In the genomic region with DNA sequence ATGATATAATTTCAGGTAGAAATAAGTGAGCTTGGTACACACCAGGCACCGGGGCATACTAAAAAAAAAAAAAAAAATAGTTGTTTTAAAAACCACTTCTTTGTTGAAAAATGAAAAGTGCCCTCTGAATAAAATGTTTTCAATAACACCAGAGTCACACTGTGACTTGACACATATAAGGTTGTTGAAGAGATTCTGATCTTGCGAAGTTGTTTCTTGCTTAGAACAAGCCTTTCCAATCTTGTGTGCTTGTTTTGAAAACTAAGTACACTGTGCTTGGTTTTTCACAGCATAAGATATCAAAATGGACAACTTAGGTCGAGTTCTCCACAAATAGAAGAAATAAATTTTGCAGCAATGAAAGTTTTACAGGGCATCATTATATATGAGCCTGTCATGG, we compare ENCODE assay signal across 39 cellular contexts. TPM values are rescaled to one million over a fixed set of nuclear protein-coding genes. Genes with fewer than 3 reads are reported as not detected.
"Had no signal": no experiment of that assay in that cellular context is flagged by ENCODE, and none has a peak within 500 bp of the region (broad histone marks: within the 10 kb centered on the region; RNA-seq: fewer than 3 reads in every experiment).

No MANE protein-coding gene starts in this region.

- H3K9me3 ChIP-seq: ascending aorta, body of pancreas, breast epithelium had no signal

- H3K36me3 Mint-ChIP-seq: activated naive CD4-positive, alpha-beta T cell treated with anti-CD3 and anti-CD28 coated beads, Interleukin-2, amount 10 ng/mL, durations not matched to agents 7 days and 5 days; activated naive CD4-positive, alpha-beta T cell treated with anti-CD3 and anti-CD28 coated beads, Interleukin-2, amount 50 U/mL, for 24 hours; activated naive CD4-positive, alpha-beta T cell treated with anti-CD3 and anti-CD28 coated beads, Interleukin-2, amount 50 U/mL, for 72 hours; activated naive CD8-positive, alpha-beta T cell; activated naive CD8-positive, alpha-beta T cell treated with anti-CD3 and anti-CD28 coated beads for 36 hours; activated naive CD8-positive, alpha-beta T cell treated with anti-CD3 and anti-CD28 coated beads, Interleukin-2, amount 10 ng/mL, durations not matched to agents 7 days and 5 days had no signal

- H3K4me1 ChIP-seq: breast epithelium had no signal

- H3K27ac Mint-ChIP-seq: activated naive CD4-positive, alpha-beta T cell treated with anti-CD3 and anti-CD28 coated beads for 36 hours; activated naive CD4-positive, alpha-beta T cell treated with anti-CD3 and anti-CD28 coated beads, Interleukin-2, amount 10 ng/mL, durations not matched to agents 7 days and 5 days; activated naive CD4-positive, alpha-beta T cell treated with anti-CD3 and anti-CD28 coated beads, Interleukin-2, amount 50 U/mL, for 24 hours; activated naive CD4-positive, alpha-beta T cell treated with anti-CD3 and anti-CD28 coated beads, Interleukin-2, amount 50 U/mL, for 72 hours; activated naive CD8-positive, alpha-beta T cell; activated naive CD8-positive, alpha-beta T cell treated with anti-CD3 and anti-CD28 coated beads for 36 hours; activated naive CD8-positive, alpha-beta T cell treated with anti-CD3 and anti-CD28 coated beads, Interleukin-2, amount 10 ng/mL, durations not matched to agents 7 days and 5 days; activated naive CD8-positive, alpha-beta T cell treated with anti-CD3 and anti-CD28 coated beads, Interleukin-2, amount 50 U/mL, for 24 hours; activated T-cell treated with anti-CD3 and anti-CD28 coated beads, Interleukin-2, amount 50 U/mL, for 24 hours; activated T-cell treated with anti-CD3 and anti-CD28 coated beads, Interleukin-2, amount 50 U/mL, for 72 hours; activated T-helper 1 cell treated with anti-CD3 and anti-CD28 coated beads, Interleukin-12 subunit alpha, Interleukin-12 subunit beta, Interleukin-2, Interleukin-4 antibody, amounts not matched to agents 30 ng/mL and 10 ng/mL and 1 ng/mL, durations not matched to agents 14 hours and 24 hours and 36 hours; activated T-helper 17 cell treated with anti-CD3 and anti-CD28 coated beads, Interleukin-2, amount 50 U/mL, for 72 hours; activated T-helper 2 cell treated with anti-CD3 and anti-CD28 coated beads, Interferon-gamma antibody, Interleukin-2, Interleukin-4, amounts not matched to agents 10 μg/mL and 5 μg/mL and 100 μg/mL, durations not matched to agents 14 hours and 24 hours and 36 hours; brain had no signal

- DNase-seq: activated effector memory CD4-positive, alpha-beta T cell treated with anti-CD3 and anti-CD28 coated beads, Interleukin-2, amount 50 U/mL, for 16 hours; activated effector memory CD4-positive, alpha-beta T cell treated with Interleukin-2 at 50 U/mL for 16 hours; activated gamma-delta T cell; activated gamma-delta T cell treated with Interleukin-2 at 50 U/mL for 16 hours; activated naive CD4-positive, alpha-beta T cell; activated naive CD4-positive, alpha-beta T cell treated with anti-CD3 and anti-CD28 coated beads for 36 hours; activated naive CD4-positive, alpha-beta T cell treated with anti-CD3 and anti-CD28 coated beads, Interleukin-2, amount 10 ng/mL, durations not matched to agents 7 days and 5 days; activated naive CD4-positive, alpha-beta T cell treated with anti-CD3 and anti-CD28 coated beads, Interleukin-2, amount 50 U/mL, for 16 hours; activated naive CD4-positive, alpha-beta T cell treated with Interleukin-2 at 50 U/mL for 16 hours; activated naive CD8-positive, alpha-beta T cell treated with anti-CD3 and anti-CD28 coated beads for 36 hours; activated naive CD8-positive, alpha-beta T cell treated with anti-CD3 and anti-CD28 coated beads, Interleukin-2, amount 10 ng/mL, durations not matched to agents 7 days and 5 days; activated naive CD8-positive, alpha-beta T cell treated with anti-CD3 and anti-CD28 coated beads, Interleukin-2, amount 50 U/mL, for 24 hours; activated T-cell treated with anti-CD3 and anti-CD28 coated beads for 4 hours; activated T-cell treated with anti-CD3 and anti-CD28 coated beads, Interleukin-2, amount 50 U/mL, for 1 hour; activated T-cell treated with anti-CD3 and anti-CD28 coated beads, Interleukin-2, amount 50 U/mL, for 24 hours; activated T-cell treated with anti-CD3 and anti-CD28 coated beads, Interleukin-2, amount 50 U/mL, for 4 hours; activated T-cell treated with anti-CD3 and anti-CD28 coated beads, Interleukin-2, amount 50 U/mL, for 48 hours; activated T-cell treated with anti-CD3 and anti-CD28 coated beads, Interleukin-2, amount 50 U/mL, for 72 hours; adrenal gland; amniotic stem cell; amygdala; anterior cingulate cortex; aorta; body of pancreas; brain microvascular endothelial cell; caudate nucleus; central memory CD4-positive, alpha-beta T cell; cerebellar nuclear complex had no signal

- H3K27ac ChIP-seq: adrenal gland, ascending aorta, body of pancreas, brain microvascular endothelial cell, breast epithelium, cardiac muscle cell had no signal

- H3K9me3 Mint-ChIP-seq: activated naive CD4-positive, alpha-beta T cell treated with anti-CD3 and anti-CD28 coated beads for 36 hours; activated naive CD4-positive, alpha-beta T cell treated with anti-CD3 and anti-CD28 coated beads, Interleukin-2, amount 10 ng/mL, durations not matched to agents 7 days and 5 days; activated naive CD4-positive, alpha-beta T cell treated with anti-CD3 and anti-CD28 coated beads, Interleukin-2, amount 50 U/mL, for 24 hours; activated naive CD8-positive, alpha-beta T cell treated with anti-CD3 and anti-CD28 coated beads for 36 hours; activated naive CD8-positive, alpha-beta T cell treated with anti-CD3 and anti-CD28 coated beads, Interleukin-2, amount 10 ng/mL, durations not matched to agents 7 days and 5 days; activated naive CD8-positive, alpha-beta T cell treated with anti-CD3 and anti-CD28 coated beads, Interleukin-2, amount 50 U/mL, for 24 hours; activated T-cell treated with anti-CD3 and anti-CD28 coated beads, Interleukin-2, amount 50 U/mL, for 24 hours; activated T-cell treated with anti-CD3 and anti-CD28 coated beads, Interleukin-2, amount 50 U/mL, for 4 hours; activated T-cell treated with anti-CD3 and anti-CD28 coated beads, Interleukin-2, amount 50 U/mL, for 72 hours; activated T-helper 1 cell treated with anti-CD3 and anti-CD28 coated beads, Interleukin-12 subunit alpha, Interleukin-12 subunit beta, Interleukin-2, Interleukin-4 antibody, amounts not matched to agents 30 ng/mL and 10 ng/mL and 1 ng/mL, durations not matched to agents 14 hours and 24 hours and 36 hours; activated T-helper 17 cell treated with anti-CD3 and anti-CD28 coated beads, Interleukin-2, amount 50 U/mL, for 72 hours; activated T-helper 2 cell treated with anti-CD3 and anti-CD28 coated beads, Interferon-gamma antibody, Interleukin-2, Interleukin-4, amounts not matched to agents 10 μg/mL and 5 μg/mL and 100 μg/mL, durations not matched to agents 14 hours and 24 hours and 36 hours; central memory CD8-positive, alpha-beta T cell had no signal

- H3K36me3 ChIP-seq: adrenal gland, ascending aorta, brain microvascular endothelial cell, breast epithelium, cardiac muscle cell had no signal

- H3K4me3 ChIP-seq: adrenal gland, ascending aorta, body of pancreas, breast epithelium, cardiac muscle cell had no signal

- ATAC-seq: activated naive CD4-positive, alpha-beta T cell treated with anti-CD3 and anti-CD28 coated beads, Interleukin-2, amount 50 U/mL, for 72 hours; activated naive CD8-positive, alpha-beta T cell treated with anti-CD3 and anti-CD28 coated beads, Interleukin-2, amount 50 U/mL, for 24 hours; activated T-cell treated with anti-CD3 and anti-CD28 coated beads, Interleukin-2, amount 50 U/mL, for 4 hours; activated T-cell treated with anti-CD3 and anti-CD28 coated beads, Interleukin-2, amount 50 U/mL, for 72 hours; activated T-helper 17 cell treated with anti-CD3 and anti-CD28 coated beads, Interleukin-2, amount 50 U/mL, for 72 hours; body of pancreas had no signal

- H3K27me3 Mint-ChIP-seq: activated naive CD4-positive, alpha-beta T cell treated with anti-CD3 and anti-CD28 coated beads, Interleukin-2, amount 10 ng/mL, durations not matched to agents 7 days and 5 days; activated naive CD4-positive, alpha-beta T cell treated with anti-CD3 and anti-CD28 coated beads, Interleukin-2, amount 50 U/mL, for 24 hours; activated naive CD8-positive, alpha-beta T cell; activated naive CD8-positive, alpha-beta T cell treated with anti-CD3 and anti-CD28 coated beads for 36 hours; activated naive CD8-positive, alpha-beta T cell treated with anti-CD3 and anti-CD28 coated beads, Interleukin-2, amount 10 ng/mL, durations not matched to agents 7 days and 5 days; activated naive CD8-positive, alpha-beta T cell treated with anti-CD3 and anti-CD28 coated beads, Interleukin-2, amount 50 U/mL, for 24 hours; activated T-cell treated with anti-CD3 and anti-CD28 coated beads, Interleukin-2, amount 50 U/mL, for 24 hours; brain; central memory CD8-positive, alpha-beta T cell had no signal

- H3K4me1 Mint-ChIP-seq: activated naive CD4-positive, alpha-beta T cell treated with anti-CD3 and anti-CD28 coated beads, Interleukin-2, amount 10 ng/mL, durations not matched to agents 7 days and 5 days; activated naive CD4-positive, alpha-beta T cell treated with anti-CD3 and anti-CD28 coated beads, Interleukin-2, amount 50 U/mL, for 24 hours; activated naive CD8-positive, alpha-beta T cell treated with anti-CD3 and anti-CD28 coated beads for 36 hours; activated naive CD8-positive, alpha-beta T cell treated with anti-CD3 and anti-CD28 coated beads, Interleukin-2, amount 10 ng/mL, durations not matched to agents 7 days and 5 days; activated naive CD8-positive, alpha-beta T cell treated with anti-CD3 and anti-CD28 coated beads, Interleukin-2, amount 50 U/mL, for 24 hours; activated T-helper 17 cell treated with anti-CD3 and anti-CD28 coated beads, Interleukin-2, amount 50 U/mL, for 72 hours had no signal

- H3K4me3 Mint-ChIP-seq: activated naive CD4-positive, alpha-beta T cell treated with anti-CD3 and anti-CD28 coated beads for 36 hours; activated naive CD4-positive, alpha-beta T cell treated with anti-CD3 and anti-CD28 coated beads, Interleukin-2, amount 10 ng/mL, durations not matched to agents 7 days and 5 days; activated naive CD4-positive, alpha-beta T cell treated with anti-CD3 and anti-CD28 coated beads, Interleukin-2, amount 50 U/mL, for 24 hours; activated naive CD8-positive, alpha-beta T cell; activated naive CD8-positive, alpha-beta T cell treated with anti-CD3 and anti-CD28 coated beads for 36 hours; activated naive CD8-positive, alpha-beta T cell treated with anti-CD3 and anti-CD28 coated beads, Interleukin-2, amount 10 ng/mL, durations not matched to agents 7 days and 5 days; activated naive CD8-positive, alpha-beta T cell treated with anti-CD3 and anti-CD28 coated beads, Interleukin-2, amount 50 U/mL, for 24 hours; activated T-cell treated with anti-CD3 and anti-CD28 coated beads, Interleukin-2, amount 50 U/mL, for 24 hours; activated T-cell treated with anti-CD3 and anti-CD28 coated beads, Interleukin-2, amount 50 U/mL, for 4 hours; activated T-cell treated with anti-CD3 and anti-CD28 coated beads, Interleukin-2, amount 50 U/mL, for 72 hours; activated T-helper 1 cell treated with anti-CD3 and anti-CD28 coated beads, Interleukin-12 subunit alpha, Interleukin-12 subunit beta, Interleukin-2, Interleukin-4 antibody, amounts not matched to agents 30 ng/mL and 10 ng/mL and 1 ng/mL, durations not matched to agents 14 hours and 24 hours and 36 hours; activated T-helper 17 cell treated with anti-CD3 and anti-CD28 coated beads, Interleukin-2, amount 50 U/mL, for 72 hours; brain; central memory CD8-positive, alpha-beta T cell had no signal

- H3K27me3 ChIP-seq: adrenal gland, ascending aorta, body of pancreas, brain microvascular endothelial cell, breast epithelium, cardiac muscle cell had no signal

RNA-seq across cellular contexts. Expression of gene PDGFD, which starts 17.0 kb away (rescaled TPM):
- total RNA-seq: activated naive CD4-positive, alpha-beta T cell treated with anti-CD3 and anti-CD28 coated beads for 36 hours; activated naive CD4-positive, alpha-beta T cell treated with anti-CD3 and anti-CD28 coated beads, Interleukin-2, amount 50 U/mL, for 72 hours; activated naive CD8-positive, alpha-beta T cell treated with anti-CD3 and anti-CD28 coated beads for 36 hours; activated T-helper 1 cell treated with anti-CD3 and anti-CD28 coated beads, Interleukin-12 subunit alpha, Interleukin-12 subunit beta, Interleukin-2, Interleukin-4 antibody, amounts not matched to agents 30 ng/mL and 10 ng/mL and 1 ng/mL, durations not matched to agents 14 hours and 24 hours and 36 hours; activated T-helper 17 cell treated with anti-CD3 and anti-CD28 coated beads, Interleukin-2, amount 50 U/mL, for 72 hours; activated T-helper 2 cell treated with anti-CD3 and anti-CD28 coated beads, Interferon-gamma antibody, Interleukin-2, Interleukin-4, amounts not matched to agents 10 μg/mL and 5 μg/mL and 100 μg/mL, durations not matched to agents 14 hours and 24 hours and 36 hours had no signal
